17 cellular contexts compared by ENCODE assay signal in genomic region chr6:44113396-44113795, GRCh38. TPM values are rescaled to one million over a fixed set of nuclear protein-coding genes. Genes with fewer than 3 reads are reported as not detected.
DNase-seq lines count a peak whose midpoint lies in the region; ATAC-seq and TF ChIP-seq lines count a peak whose summit lies in the region.
"Had no signal": no experiment of that assay in that cellular context is flagged by ENCODE, and none has a peak within 500 bp of the region (broad histone marks: within the 10 kb centered on the region; RNA-seq: fewer than 3 reads in every experiment).

No MANE protein-coding gene starts in this region.

- H3K4me2 ChIP-seq in SK-N-SH (no peak overlapping the region), hepatocyte (no peak overlapping the region)

- no peak overlapping the region for H3K4me3 ChIP-seq in SK-N-SH (ENCODE audit: low read depth in 2 of 2, low read length in 1 of 2)
- H3K4me3 ChIP-seq in hepatocyte = no peak overlapping the region
- H3K4me3 ChIP-seq in left ventricle myocardium inferior = no peak overlapping the region
- H3K4me3 ChIP-seq: tibial nerve had no signal

- peaks cover 55% of the 10 kb centered on the region for H3K79me2 ChIP-seq in SK-N-SH (ENCODE audit: insufficient read depth)
- H3K79me2 ChIP-seq in hepatocyte = peaks cover 76% of the 10 kb centered on the region

- H3K27ac ChIP-seq in SK-N-SH (ENCODE audit: low read depth in 2 of 2, low read length in 1 of 2) = no peak overlapping the region
- H3K27ac ChIP-seq in hepatocyte = peak overlapping the region; percentile 93
- H3K27ac ChIP-seq in left ventricle myocardium inferior (replicated peaks) = no peak overlapping the region
- H3K27ac ChIP-seq: tibial nerve had no signal

- DNase-seq in SK-N-SH (peak; percentile 31), WTC11 (ENCODE audit: low spot score) (no peak), hepatocyte (ENCODE audit: low spot score) (no peak), type B pancreatic cell (ENCODE audit: extremely low spot score, unreplicated experiment) (no peak), D341Med (ENCODE audit: low spot score) (no peak), NCI-H82 treated with DMSO at 0.1 percent for 48 hours (lab: John Stamatoyannopoulos, UW; ENCODE audit: unreplicated experiment) (no peak), left ventricle myocardium inferior (no peak)
- DNase-seq: activated CD4-positive, alpha-beta T cell treated with anti-CD3 and anti-CD28 coated beads, Interleukin-2, amount 50 U/mL, for 48 hours; activated naive CD4-positive, alpha-beta T cell treated with anti-CD3 and anti-CD28 coated beads for 36 hours; DMS 273 treated with DMSO at 0.1 percent for 48 hours; foreskin melanocyte; NCI-H1930; stimulated activated CD4-positive, alpha-beta T cell treated with anti-CD3 and anti-CD28 coated beads, Interleukin-12 subunit alpha, Interleukin-12 subunit beta, amount 100 ng/mL, for 4 hours had no signal

- H3K4me1 ChIP-seq in SK-N-SH (ENCODE audit: control insufficient read depth in 1 of 2, insufficient read depth in 2 of 2, low read depth in 1 of 2, low read length in 1 of 2) (peaks cover 22 to 23% of the 10 kb centered on the region in 2 experiments; a peak in 2 of 4 replicates), hepatocyte (ENCODE audit: insufficient read depth) (peaks cover 42% of the 10 kb centered on the region), left ventricle myocardium inferior (peaks cover 65% of the 10 kb centered on the region)

- 30% methylated on average over 2 of the region's 2 CpGs for WGBS in SK-N-SH (ENCODE audit: low lambda C conversion rate)
- 63% methylated on average over 2 of the region's 2 CpGs for WGBS in hepatocyte (ENCODE audit: low lambda C conversion rate, missing lambda C conversion rate)

- peaks cover 4% of the 10 kb centered on the region; the same call in 1 of the 2 replicates for H4K20me1 ChIP-seq in SK-N-SH (ENCODE audit: insufficient read depth)
- H4K20me1 ChIP-seq in hepatocyte (ENCODE audit: insufficient read depth, poor library complexity, severe bottlenecking) = peaks cover 23% of the 10 kb centered on the region

- peak; percentile 40 for TF ChIP-seq CTCF in SK-N-SH (IDR thresholded peaks at IDR 0.05)
- no peak for TF ChIP-seq CTCF in WTC11 (IDR thresholded peaks at IDR 0.05)
- no peak for TF ChIP-seq CTCF in hepatocyte (IDR thresholded peaks at IDR 0.05; ENCODE audit: poor library complexity)
- peak; percentile 51 for TF ChIP-seq CTCF in type B pancreatic cell (conservative IDR thresholded peaks at IDR 0.05)
- TF ChIP-seq CTCF in left ventricle myocardium inferior (IDR thresholded peaks at IDR 0.05; ENCODE audit: borderline replicate concordance) = no peak

- H3K9me3 Mint-ChIP-seq in WTC11 = no peaks in the 10 kb centered on the region
- H3K9me3 Mint-ChIP-seq in type B pancreatic cell = no peaks in the 10 kb centered on the region
- H3K9me3 Mint-ChIP-seq: activated naive CD4-positive, alpha-beta T cell treated with anti-CD3 and anti-CD28 coated beads for 36 hours had no signal

- ATAC-seq in SK-N-SH treated with all-trans-retinoic acid at 6 μM for 48 hours (no peak), WTC11 (peak; percentile 67)

- TF ChIP-seq RAD21 in SK-N-SH (IDR thresholded peaks at IDR 0.05; ENCODE audit: low read length) = no peak

- peaks cover 7% of the 10 kb centered on the region for H3F3A ChIP-seq in SK-N-SH (replicated peaks; ENCODE audit: insufficient read depth)

- H3K4me1 Mint-ChIP-seq in WTC11 (peaks cover 8% of the 10 kb centered on the region; the same call in 1 of the 2 replicates), type B pancreatic cell (ENCODE audit: unreplicated experiment) (peaks cover 25% of the 10 kb centered on the region)

- H3K36me3 Mint-ChIP-seq in WTC11 (peaks cover 59% of the 10 kb centered on the region), type B pancreatic cell (peaks cover 35% of the 10 kb centered on the region)

- H3K36me3 ChIP-seq in SK-N-SH (replicated peaks in 1 of 2; ENCODE audit: control insufficient read depth in 1 of 2, insufficient read depth in 2 of 2, low read length in 1 of 2) (peaks cover 21 to 52% of the 10 kb centered on the region in 2 experiments), hepatocyte (replicated peaks; ENCODE audit: insufficient read depth, low read depth) (no peaks in the 10 kb centered on the region), left ventricle myocardium inferior (peaks cover 45% of the 10 kb centered on the region)

- H3K27me3 Mint-ChIP-seq in WTC11 (ENCODE audit: low read depth) = no peaks in the 10 kb centered on the region
- no peaks in the 10 kb centered on the region for H3K27me3 Mint-ChIP-seq in type B pancreatic cell

- no peak for TF ChIP-seq EP300 in SK-N-SH (IDR thresholded peaks at IDR 0.05; ENCODE audit: borderline replicate concordance in 1 of 2, low read depth in 1 of 2, low read length in 1 of 2)

- H2AFZ ChIP-seq in SK-N-SH (ENCODE audit: low read depth) (no peak overlapping the region), hepatocyte (no peak overlapping the region)

- no peak overlapping the region for H3K9ac ChIP-seq in SK-N-SH

- H3K27ac Mint-ChIP-seq in WTC11 (no peak overlapping the region), type B pancreatic cell (no peak overlapping the region)
- H3K27ac Mint-ChIP-seq: activated naive CD4-positive, alpha-beta T cell treated with anti-CD3 and anti-CD28 coated beads for 36 hours had no signal

- POLR2A ChIA-PET in SK-N-SH (lab: Yijun Ruan, JAX) = no interaction called here
- POLR2A ChIA-PET in WTC11 (lab: Charles Lee) = no interaction called here

- H3K9me2 ChIP-seq in SK-N-SH (no peaks in the 10 kb centered on the region), hepatocyte (replicated peaks; ENCODE audit: insufficient read depth) (no peaks in the 10 kb centered on the region)

- CTCF ChIA-PET in SK-N-SH (lab: Yijun Ruan, JAX) = interaction anchor here (0.6 to 12.1 kb wide), 4 partner anchors 10 to 57 kb away, joined by 3 to 103 read pairs (median 4); no protein-coding TSS in a partner anchor
- CTCF ChIA-PET in WTC11 (lab: Charles Lee) = interaction anchor here (0.6 to 1.1 kb wide), 5 partner anchors 13 to 132 kb away, joined by 3 to 6 read pairs (median 3); no protein-coding TSS in a partner anchor

- H3K27me3 ChIP-seq in SK-N-SH (ENCODE audit: insufficient read depth) = no peaks in the 10 kb centered on the region
- no peaks in the 10 kb centered on the region for H3K27me3 ChIP-seq in hepatocyte
- H3K27me3 ChIP-seq in left ventricle myocardium inferior (ENCODE audit: low read depth) = no peaks in the 10 kb centered on the region
- H3K27me3 ChIP-seq: tibial nerve had no signal

- no peak overlapping the region for H3K4me3 Mint-ChIP-seq in WTC11
- no peak overlapping the region for H3K4me3 Mint-ChIP-seq in type B pancreatic cell
- H3K4me3 Mint-ChIP-seq: activated naive CD4-positive, alpha-beta T cell treated with anti-CD3 and anti-CD28 coated beads for 36 hours had no signal

- H3K9me3 ChIP-seq in SK-N-SH (no peaks in the 10 kb centered on the region), hepatocyte (ENCODE audit: low read depth) (no peaks in the 10 kb centered on the region), left ventricle myocardium inferior (replicated peaks) (no peaks in the 10 kb centered on the region)
- H3K9me3 ChIP-seq: tibial nerve had no signal

- intact Hi-C loops in left ventricle myocardium inferior (cut with micrococcal nuclease) = no loop called here

TF ChIP-seq in SK-N-SH, 30 proteins besides CTCF, POLR2A, EP300 and RAD21 (continues in another document):
- no peak for TF ChIP-seq SIN3A (IDR thresholded peaks at IDR 0.05; ENCODE audit: borderline replicate concordance, low read depth, low read length)
- TF ChIP-seq GABPA (IDR thresholded peaks at IDR 0.05; ENCODE audit: low read depth) = no peak

TF ChIP-seq in SK-N-SH treated with all-trans-retinoic acid at 6 μM for 48 hours, 23 proteins besides CTCF, POLR2A, EP300 and RAD21 (continues in another document):
- no peak for TF ChIP-seq CSDC2 (CRISPR knock-in tag; IDR thresholded peaks at IDR 0.05)
- TF ChIP-seq BACH2 (CRISPR knock-in tag; IDR thresholded peaks at IDR 0.05; ENCODE audit: borderline replicate concordance) = no peak
- TF ChIP-seq ZNF8 (CRISPR knock-in tag; IDR thresholded peaks at IDR 0.05) = no peak
- TF ChIP-seq TOX (CRISPR knock-in tag; IDR thresholded peaks at IDR 0.05; ENCODE audit: borderline replicate concordance) = no peak
- no peak for TF ChIP-seq GLIS3 (CRISPR knock-in tag; IDR thresholded peaks at IDR 0.05)

RNA-seq across cellular contexts. Expression of gene MRPL14, which starts 13.9 kb away (rescaled TPM):
- polyA plus RNA-seq in SK-N-SH (2012; rRNA removed) (92.4 and 97.0 TPM in 2 replicates), hepatocyte (106 and 124 TPM in 2 replicates)
- 72.1 and 86.3 TPM in 2 replicates for polyA plus RNA-seq in SK-N-SH (2012; cell fraction: cytosol; rRNA removed)
- 39.4 and 45.0 TPM in 2 replicates for polyA plus RNA-seq in SK-N-SH (2012; cell fraction: nucleus; rRNA removed)
- total RNA-seq in WTC11 (2021) (70.0 to 74.2 TPM (median 74.2 TPM) in 3 replicates), hepatocyte (58.3 and 64.3 TPM in 2 replicates), type B pancreatic cell (ENCODE audit: low replicate concordance) (45.5 and 53.7 TPM in 2 replicates), left ventricle myocardium inferior (36.8 TPM)

RNA-seq across cellular contexts. Expression of gene TMEM63B, which starts 14.0 kb away (rescaled TPM):
- polyA plus RNA-seq in SK-N-SH (2012; rRNA removed) (52.7 and 63.2 TPM in 2 replicates), hepatocyte (28.7 and 31.4 TPM in 2 replicates)
- polyA plus RNA-seq in SK-N-SH (2012; cell fraction: cytosol; rRNA removed) = 26.9 and 37.6 TPM in 2 replicates
- 97.6 and 129 TPM in 2 replicates for polyA plus RNA-seq in SK-N-SH (2012; cell fraction: nucleus; rRNA removed)
- total RNA-seq in WTC11 (2021) (72.8 to 75.2 TPM (median 74.0 TPM) in 3 replicates), hepatocyte (31.8 and 43.5 TPM in 2 replicates), type B pancreatic cell (ENCODE audit: low replicate concordance) (45.5 and 57.5 TPM in 2 replicates), left ventricle myocardium inferior (37.2 TPM)

RNA-seq across cellular contexts. Expression of gene CAPN11, which starts 45.2 kb away (rescaled TPM):
- polyA plus RNA-seq in SK-N-SH (2012; rRNA removed) (not detected in 2 replicates), hepatocyte (0.13 and 0.39 TPM in 2 replicates)
- 0.01 TPM in 1 of 2 replicates, not detected in the other for polyA plus RNA-seq in SK-N-SH (2012; cell fraction: cytosol; rRNA removed)
- polyA plus RNA-seq in SK-N-SH (2012; cell fraction: nucleus; rRNA removed) = 0.04 TPM in 1 of 2 replicates, not detected in the other
- total RNA-seq in WTC11 (2021) (2.3 to 3.3 TPM (median 3.2 TPM) in 3 replicates), hepatocyte (0.16 and 0.23 TPM in 2 replicates), type B pancreatic cell (ENCODE audit: low replicate concordance) (not detected in 2 replicates), left ventricle myocardium inferior (0.25 TPM)
- total RNA-seq: activated naive CD4-positive, alpha-beta T cell treated with anti-CD3 and anti-CD28 coated beads for 36 hours; T-helper 1 cell treated with Interleukin-12 subunit alpha and Interleukin-12 subunit beta and Interleukin-4 antibody, amounts not matched to agents 30 ng/mL and 1 ng/mL, for 36 hours had no signal
- polyA plus RNA-seq: neural cell had no signal

Comparison
In these comparisons a context has a peak if more than half of its experiments do, and no peak if none do; other contexts are left out.
1. CTCF ChIP-seq: peak in SK-N-SH (single experiment) and type B pancreatic cell (single experiment); none in WTC11 (single experiment), hepatocyte (single experiment) and left ventricle myocardium inferior (single experiment).
2. Of the 6 proteins assayed by ChIP-seq in both WTC11 and SK-N-SH: peak only in WTC11: none; only in SK-N-SH: CTCF; in both: none; in neither: 5.